13 cellular contexts compared by ENCODE assay signal in the genomic region with DNA sequence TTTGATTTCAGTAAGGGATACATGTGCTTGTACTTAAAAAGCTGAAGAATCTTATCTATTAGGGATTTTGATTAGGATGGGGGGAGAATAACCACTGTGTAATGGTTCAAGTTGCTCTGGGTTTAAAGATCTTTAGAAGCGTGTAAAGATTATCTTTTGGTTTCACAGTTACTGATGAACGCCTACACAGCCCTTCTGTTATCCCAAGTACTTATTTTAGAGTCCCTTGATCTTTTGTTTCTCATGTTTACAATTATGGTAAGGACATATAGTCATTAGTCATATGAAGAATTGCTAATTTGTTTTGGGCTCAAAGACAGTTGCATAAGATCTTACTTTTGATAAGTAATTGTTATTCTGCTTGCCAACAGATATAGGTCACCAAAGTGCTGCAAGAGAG.
DNase-seq lines count a peak whose midpoint lies in the region; ATAC-seq, FAIRE-seq and TF ChIP-seq lines count a peak whose summit lies in the region.
"Had no signal": no experiment of that assay in that cellular context is flagged by ENCODE, and none has a peak within 500 bp of the region (broad histone marks: within the 10 kb centered on the region; RNA-seq: fewer than 3 reads in every experiment).

No MANE protein-coding gene starts in this region.

- H3K27ac ChIP-seq in WERI-Rb-1 (peak overlapping the region; percentile 22; the same call in 1 of the 2 replicates), pancreas (no peak overlapping the region)
- H3K27ac ChIP-seq: gastroesophageal sphincter had no signal

- H3K27me3 ChIP-seq in WERI-Rb-1 (ENCODE audit: insufficient read depth, low read depth, severe bottlenecking) (no peaks in the 10 kb centered on the region), pancreas (no peaks in the 10 kb centered on the region)
- H3K27me3 ChIP-seq: gastroesophageal sphincter had no signal

- H3K4me3 ChIP-seq in WERI-Rb-1 (ENCODE audit: low read depth, low read length) = no peak overlapping the region
- no peak overlapping the region for H3K4me3 ChIP-seq in foreskin fibroblast (ENCODE audit: low read depth in 1 of 2, low read length in 2 of 2)
- no peak overlapping the region for H3K4me3 ChIP-seq in pancreas
- H3K4me3 ChIP-seq: gastroesophageal sphincter had no signal

- TF ChIP-seq CTCF in WERI-Rb-1 (IDR thresholded peaks at IDR 0.05; ENCODE audit: low read depth, low read length) (no peak), foreskin fibroblast (IDR thresholded peaks at IDR 0.05; ENCODE audit: low read depth, low read length) (no peak), pancreas (IDR thresholded peaks at IDR 0.05) (no peak)

- FAIRE-seq in pancreas (lab: Jason Lieb, UNC) = no peak
- FAIRE-seq: colon had no signal

- ATAC-seq in GM18508 (IDR thresholded peaks at IDR 0.05; ENCODE audit: insufficient read depth, unreplicated experiment) (peak; percentile 61), GM19463 (IDR thresholded peaks at IDR 0.05; ENCODE audit: unreplicated experiment) (peak; percentile 93), HG02885 (IDR thresholded peaks at IDR 0.05; ENCODE audit: poor library complexity, unreplicated experiment) (peak; percentile 91), pancreas (no peak)
- ATAC-seq: gastroesophageal sphincter had no signal

- H3K4me1 ChIP-seq in pancreas = peaks cover 0 to under 1% (median 0%) of the 10 kb centered on the region in 3 donors
- H3K4me1 ChIP-seq: gastroesophageal sphincter had no signal

- 93% methylated on average over 2 of the region's 2 CpGs for WGBS in pancreas, 2 donors

- no peaks in the 10 kb centered on the region for H3K36me3 ChIP-seq in WERI-Rb-1
- no peaks in the 10 kb centered on the region for H3K36me3 ChIP-seq in pancreas
- H3K36me3 ChIP-seq: gastroesophageal sphincter had no signal

- intact Hi-C loops in pancreas (cut with DNase I) = no loop called here

- DNase-seq in WERI-Rb-1 = no peak
- no peak for DNase-seq in NCI-H2107 (lab: John Stamatoyannopoulos, UW)
- no peak for DNase-seq in foreskin fibroblast
- no peak for DNase-seq in stimulated activated naive CD4-positive, alpha-beta T cell (lab: John Stamatoyannopoulos, UW)
- DNase-seq in pancreas = no peak
- DNase-seq: activated effector memory CD4-positive, alpha-beta T cell treated with anti-CD3 and anti-CD28 coated beads, Interleukin-2, amount 50 U/mL, for 16 hours; CD4-positive, alpha-beta T cell; substantia nigra had no signal

- H3K9me3 ChIP-seq in WERI-Rb-1 (ENCODE audit: severe bottlenecking) (no peaks in the 10 kb centered on the region), pancreas (no peaks in the 10 kb centered on the region)

Comparison
In these comparisons a context has a peak if more than half of its experiments do, and no peak if none do; other contexts are left out.
1. ATAC-seq: peak in GM18508 (single experiment), GM19463 (single experiment) and HG02885 (single experiment); none in pancreas (0 of 4).